In the genomic region with DNA sequence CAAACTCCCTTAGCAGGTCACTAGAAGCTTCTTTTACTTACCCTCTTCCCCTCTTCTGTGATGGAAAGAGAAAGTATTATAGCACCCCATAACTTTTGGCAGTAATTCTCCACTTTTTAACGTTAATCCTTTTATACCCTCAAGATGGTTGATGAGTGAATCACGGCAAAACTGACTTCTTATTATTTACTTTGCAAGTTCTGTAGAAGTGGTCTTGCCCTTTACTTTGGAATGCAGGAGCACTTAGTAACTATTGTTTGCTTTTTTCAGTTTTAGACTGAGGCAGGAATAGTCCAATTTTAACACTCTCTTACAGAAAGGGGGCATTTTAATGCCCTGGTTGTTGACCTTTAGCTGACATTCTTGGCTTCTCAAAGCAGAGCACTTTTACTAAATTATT, we compare ENCODE assay signal across 27 cellular contexts.
"Had no signal": no experiment of that assay in that cellular context is flagged by ENCODE, and none has a peak within 500 bp of the region (broad histone marks: within the 10 kb centered on the region; RNA-seq: fewer than 3 reads in every experiment).

No MANE protein-coding gene starts in this region.

- ATAC-seq: activated CD8-positive, alpha-beta memory T cell treated with anti-CD3 and anti-CD28 coated beads, Interleukin-2, amount 10 ng/mL, durations not matched to agents 7 days and 5 days; activated CD8-positive, alpha-beta T cell treated with anti-CD3 and anti-CD28 coated beads for 36 hours; effector memory CD8-positive, alpha-beta T cell; heart right ventricle; naive thymus-derived CD8-positive, alpha-beta T cell; sciatic nerve; stimulated activated naive CD8-positive, alpha-beta T cell treated with anti-CD3 and anti-CD28 coated beads, Interleukin-15, Interleukin-2, amounts not matched to agents 100 U/mL and 50 U/mL, for 24 hours; upper lobe of right lung had no signal

- H3K36me3 ChIP-seq: breast epithelium, colonic mucosa, esophagus muscularis mucosa, heart right ventricle, neural progenitor cell, thyroid gland, upper lobe of right lung, WERI-Rb-1 had no signal

- H3K27me3 ChIP-seq: breast epithelium, colonic mucosa, dorsolateral prefrontal cortex, esophagus muscularis mucosa, heart right ventricle, neural progenitor cell, thyroid gland, upper lobe of right lung had no signal

- H3K9ac ChIP-seq: neural progenitor cell had no signal

- H2AFZ ChIP-seq: neural progenitor cell had no signal

- H3K4me2 ChIP-seq: neural progenitor cell had no signal

- H3K4me1 ChIP-seq: breast epithelium, colonic mucosa, neural progenitor cell, thyroid gland, upper lobe of right lung had no signal

- H3K4me3 ChIP-seq: breast epithelium, colonic mucosa, dorsolateral prefrontal cortex, esophagus muscularis mucosa, heart right ventricle, neural progenitor cell, thyroid gland, upper lobe of right lung had no signal

- H3K27ac ChIP-seq: breast epithelium, colonic mucosa, dorsolateral prefrontal cortex, heart right ventricle, neural progenitor cell, thyroid gland, upper lobe of right lung, WERI-Rb-1 had no signal

- H3K9me3 ChIP-seq: breast epithelium, colonic mucosa, esophagus muscularis mucosa, heart right ventricle, thyroid gland, upper lobe of right lung had no signal

- FAIRE-seq: endothelial cell of umbilical vein, TTC549 had no signal

- DNase-seq: activated CD4-positive, alpha-beta T cell treated with anti-CD3 and anti-CD28 coated beads, Interleukin-2, amount 10 ng/mL, durations not matched to agents 7 days and 5 days; activated CD4-positive, CD25-positive, alpha-beta regulatory T cell treated with anti-CD3 and anti-CD28 coated beads, Interleukin-2, amount 50 U/mL, for 72 hours; activated CD8-positive, alpha-beta memory T cell treated with anti-CD3 and anti-CD28 coated beads, Interleukin-2, amount 10 ng/mL, durations not matched to agents 7 days and 5 days; activated CD8-positive, alpha-beta T cell treated with anti-CD3 and anti-CD28 coated beads for 36 hours; activated effector memory CD4-positive, alpha-beta T cell treated with anti-CD3 and anti-CD28 coated beads, Interleukin-2, amount 50 U/mL, for 16 hours; activated naive CD4-positive, alpha-beta T cell treated with anti-CD3 and anti-CD28 coated beads, Interleukin-2, amount 10 ng/mL, durations not matched to agents 7 days and 5 days; activated T-cell treated with anti-CD3 and anti-CD28 coated beads for 4 hours; aorta; colonic mucosa; dorsolateral prefrontal cortex; effector memory CD8-positive, alpha-beta T cell; heart right ventricle; mesenchymal stem cell; naive thymus-derived CD8-positive, alpha-beta T cell; posterior cingulate gyrus; stimulated activated CD4-positive, alpha-beta T cell treated with anti-CD3 and anti-CD28 coated beads, Interleukin-4, amount 100 ng/mL, for 4 hours; stimulated activated naive CD8-positive, alpha-beta T cell treated with anti-CD3 and anti-CD28 coated beads, Interleukin-15, Interleukin-2, amounts not matched to agents 100 U/mL and 50 U/mL, for 24 hours; T-helper 1 cell; thyroid gland; upper lobe of right lung; WERI-Rb-1 had no signal
